In genomic region chr9:76615149-76615548, GRCh38 we compare ENCODE assay signal across 14 cellular contexts.
DNase-seq lines count a peak whose midpoint lies in the region; ATAC-seq and TF ChIP-seq lines count a peak whose summit lies in the region.
"Had no signal": no experiment of that assay in that cellular context is flagged by ENCODE, and none has a peak within 500 bp of the region (broad histone marks: within the 10 kb centered on the region; RNA-seq: fewer than 3 reads in every experiment).

No MANE protein-coding gene starts in this region.

- H3K27me3 ChIP-seq in body of pancreas (no peaks in the 10 kb centered on the region), muscle layer of duodenum (ENCODE audit: low read depth, low read length) (no peaks in the 10 kb centered on the region), tibial nerve (no peaks in the 10 kb centered on the region)
- H3K27me3 ChIP-seq: cardiac muscle cell, esophagus squamous epithelium, tibial artery had no signal

- no peak overlapping the region for H3K4me3 Mint-ChIP-seq in activated CD4-positive, alpha-beta T cell treated with anti-CD3 and anti-CD28 coated beads, Interleukin-2, amount 10 ng/mL, durations not matched to agents 7 days and 5 days
- no peak overlapping the region for H3K4me3 Mint-ChIP-seq in HFFc6
- H3K4me3 Mint-ChIP-seq: IgD-negative memory B cell had no signal

- H3K9me3 Mint-ChIP-seq in activated CD4-positive, alpha-beta T cell treated with anti-CD3 and anti-CD28 coated beads, Interleukin-2, amount 10 ng/mL, durations not matched to agents 7 days and 5 days: no peaks in the 10 kb centered on the region
- H3K9me3 Mint-ChIP-seq in HFFc6: no peaks in the 10 kb centered on the region
- H3K9me3 Mint-ChIP-seq: IgD-negative memory B cell had no signal

- 5 to 8% methylated on average over 7 of the region's 7 CpGs for whole genome bisulfite sequencing in body of pancreas, 2 donors
- 63 to 73% methylated on average over 7 of the region's 7 CpGs for WGBS in tibial nerve, 2 donors

- peak overlapping the region in 2 of 4 donors; percentile 36 to 59 for H3K27ac ChIP-seq in body of pancreas
- peak overlapping the region; percentile 90 for H3K27ac ChIP-seq in muscle layer of duodenum (ENCODE audit: low read length)
- peak overlapping the region in 1 of 4 donors; percentile 56 for H3K27ac ChIP-seq in tibial nerve
- H3K27ac ChIP-seq: cardiac muscle cell, tibial artery had no signal

- TF ChIP-seq CTCF in body of pancreas (IDR thresholded peaks at IDR 0.05): no peak
- no peak for TF ChIP-seq CTCF in tibial nerve (IDR thresholded peaks at IDR 0.05)
- no peak for TF ChIP-seq CTCF in HFFc6 (IDR thresholded peaks at IDR 0.05)

- no peaks in the 10 kb centered on the region for H3K36me3 Mint-ChIP-seq in activated CD4-positive, alpha-beta T cell treated with anti-CD3 and anti-CD28 coated beads, Interleukin-2, amount 10 ng/mL, durations not matched to agents 7 days and 5 days (ENCODE audit: low read depth)
- no peaks in the 10 kb centered on the region for H3K36me3 Mint-ChIP-seq in HFFc6 (ENCODE audit: low read depth)
- H3K36me3 Mint-ChIP-seq: IgD-negative memory B cell had no signal

- H3K36me3 ChIP-seq in body of pancreas (replicated peaks in 1 of 2; ENCODE audit: insufficient read depth in 1 of 2, low read depth in 2 of 2) (no peaks in the 10 kb centered on the region), muscle layer of duodenum (ENCODE audit: control insufficient read depth in 1 of 2, insufficient read depth in 2 of 2, low read length in 2 of 2) (peaks cover 0 to 21% of the 10 kb centered on the region in 2 donors), tibial nerve (no peaks in the 10 kb centered on the region)
- H3K36me3 ChIP-seq: cardiac muscle cell, esophagus squamous epithelium had no signal

- ATAC-seq in HG02885 (IDR thresholded peaks at IDR 0.05; ENCODE audit: poor library complexity, unreplicated experiment) (peak; percentile 40), body of pancreas (peak; percentile 81), GM18868 (IDR thresholded peaks at IDR 0.05; ENCODE audit: unreplicated experiment) (no peak)
- ATAC-seq: Panc1 had no signal

- H3K9me3 ChIP-seq in body of pancreas (no peaks in the 10 kb centered on the region), muscle layer of duodenum (ENCODE audit: control insufficient read depth in 1 of 2, low read length in 2 of 2) (no peaks in the 10 kb centered on the region), tibial nerve (no peaks in the 10 kb centered on the region)
- H3K9me3 ChIP-seq: esophagus squamous epithelium, tibial artery had no signal

- TF ChIP-seq POLR2A in body of pancreas (IDR thresholded peaks at IDR 0.05): no peak
- TF ChIP-seq POLR2A in tibial nerve (IDR thresholded peaks at IDR 0.05): no peak

- H3K4me1 Mint-ChIP-seq in activated CD4-positive, alpha-beta T cell treated with anti-CD3 and anti-CD28 coated beads, Interleukin-2, amount 10 ng/mL, durations not matched to agents 7 days and 5 days: peaks cover 7% of the 10 kb centered on the region
- H3K4me1 Mint-ChIP-seq in HFFc6 (ENCODE audit: low read depth): peaks cover 23% of the 10 kb centered on the region

- H3K4me1 ChIP-seq in body of pancreas (peaks cover 28% of the 10 kb centered on the region), muscle layer of duodenum (ENCODE audit: control insufficient read depth in 1 of 2, insufficient read depth in 2 of 2, low read length in 2 of 2) (peaks cover 4 to 22% of the 10 kb centered on the region in 2 donors), tibial nerve (peaks cover 0 to 41% (median 8%) of the 10 kb centered on the region in 4 donors)

- peak; percentile 20 for DNase-seq in Ammon's horn (ENCODE audit: low spot score)
- DNase-seq in body of pancreas: peak; percentile 20 to 71 (median 52)
- DNase-seq in tibial nerve (ENCODE audit: low spot score in 2 of 2): no peak
- no peak for DNase-seq in activated CD4-positive, alpha-beta T cell treated with anti-CD3 and anti-CD28 coated beads, Interleukin-2, amount 10 ng/mL, durations not matched to agents 7 days and 5 days
- no peak for DNase-seq in HFFc6
- DNase-seq: esophagus squamous epithelium, NCI-H2107, tibial artery had no signal

- peaks cover 36% of the 10 kb centered on the region for H3K27me3 Mint-ChIP-seq in activated CD4-positive, alpha-beta T cell treated with anti-CD3 and anti-CD28 coated beads, Interleukin-2, amount 10 ng/mL, durations not matched to agents 7 days and 5 days
- peaks cover 1% of the 10 kb centered on the region; the same call in 1 of the 2 replicates for H3K27me3 Mint-ChIP-seq in HFFc6 (ENCODE audit: insufficient read depth)

- intact Hi-C loops in body of pancreas (cut with DNase I): no loop called here

- POLR2A ChIA-PET in activated CD4-positive, alpha-beta T cell treated with anti-CD3 and anti-CD28 coated beads, Interleukin-2, amount 10 ng/mL, durations not matched to agents 7 days and 5 days (lab: Charles Lee): no interaction called here

- H3K4me3 ChIP-seq in body of pancreas (no peak overlapping the region), muscle layer of duodenum (ENCODE audit: low read depth in 1 of 2, low read length in 2 of 2) (peak overlapping the region in 1 of 2 donors; percentile 47), tibial nerve (peak overlapping the region in 1 of 4 donors; percentile 19)
- H3K4me3 ChIP-seq: cardiac muscle cell, esophagus squamous epithelium, tibial artery had no signal

- no peak for TF ChIP-seq EP300 in tibial nerve (IDR thresholded peaks at IDR 0.05)

- H3K27ac Mint-ChIP-seq in activated CD4-positive, alpha-beta T cell treated with anti-CD3 and anti-CD28 coated beads, Interleukin-2, amount 10 ng/mL, durations not matched to agents 7 days and 5 days: no peak overlapping the region
- no peak overlapping the region for H3K27ac Mint-ChIP-seq in HFFc6
- H3K27ac Mint-ChIP-seq: IgD-negative memory B cell had no signal

- CTCF ChIA-PET in activated CD4-positive, alpha-beta T cell treated with anti-CD3 and anti-CD28 coated beads, Interleukin-2, amount 10 ng/mL, durations not matched to agents 7 days and 5 days (lab: Charles Lee): no interaction called here

Comparison
In these comparisons a context has a peak if more than half of its experiments do, and no peak if none do; other contexts are left out.
1. DNase-seq: peak in Ammon's horn (single experiment) and body of pancreas (4 of 4); none in tibial nerve (0 of 2), activated CD4-positive, alpha-beta T cell treated with anti-CD3 and anti-CD28 coated beads, Interleukin-2, amount 10 ng/mL, durations not matched to agents 7 days and 5 days (single experiment) and HFFc6 (single experiment).